In genomic region chr13:109146912-109147624, GRCh38 we compare ENCODE assay signal across 14 cellular contexts.
A peak's percentile ranks its signal among the peaks of the same experiment; 100 is the strongest.
DNase-seq lines count a peak whose midpoint lies in the region; ATAC-seq and TF ChIP-seq lines count a peak whose summit lies in the region.
"Had no signal": no experiment of that assay in that cellular context is flagged by ENCODE, and none has a peak within 500 bp of the region (broad histone marks: within the 10 kb centered on the region; RNA-seq: fewer than 3 reads in every experiment).

No MANE protein-coding gene starts in this region.

- H3K4me3 ChIP-seq in fibroblast of mammary gland (ENCODE audit: control insufficient read depth, low read depth, low read length): no peak overlapping the region

- no peak for ATAC-seq in GM21447 (IDR thresholded peaks at IDR 0.05; ENCODE audit: unreplicated experiment)
- no peak for ATAC-seq in HG02884 (IDR thresholded peaks at IDR 0.05; ENCODE audit: unreplicated experiment)
- ATAC-seq: activated CD8-positive, alpha-beta T cell treated with anti-CD3 and anti-CD28 coated beads, Interleukin-2, amount 10 ng/mL, durations not matched to agents 7 days and 5 days; T-cell had no signal

- DNase-seq in NCI-H82 (lab: John Stamatoyannopoulos, UW) (peak; percentile 51), NCI-H82 treated with DMSO at 0.1 percent for 48 hours (lab: John Stamatoyannopoulos, UW; ENCODE audit: unreplicated experiment) (no peak), SHP77 treated with DMSO at 0.1 percent for 48 hours (lab: John Stamatoyannopoulos, UW) (peak; percentile 30), fibroblast of mammary gland (ENCODE audit: low read depth) (peak; percentile 98), GM19238 (ENCODE audit: insufficient read length, low spot score) (no peak), NCI-H2196 (lab: John Stamatoyannopoulos, UW; ENCODE audit: unreplicated experiment) (no peak)
- DNase-seq: activated CD8-positive, alpha-beta T cell treated with anti-CD3 and anti-CD28 coated beads, Interleukin-2, amount 10 ng/mL, durations not matched to agents 7 days and 5 days; DMS79; effector CD4-positive, alpha-beta T cell; NCI-H1092; NCI-H510A; T-cell had no signal

- TF ChIP-seq CTCF in fibroblast of mammary gland (conservative IDR thresholded peaks at IDR 0.05; ENCODE audit: control insufficient read depth, insufficient read depth, low read depth, low read length): no peak

Comparison
In these comparisons a context has a peak if more than half of its experiments do, and no peak if none do; other contexts are left out.
1. DNase-seq: peak in NCI-H82 (single experiment), SHP77 treated with DMSO at 0.1 percent for 48 hours (single experiment) and fibroblast of mammary gland (single experiment); none in NCI-H82 treated with DMSO at 0.1 percent for 48 hours (single experiment), GM19238 (single experiment) and NCI-H2196 (single experiment).